Comparison of ENCODE assay signal across 18 cellular contexts in genomic region chrX:11628399-11628798, GRCh38. TPM values are rescaled to one million over a fixed set of nuclear protein-coding genes. Genes with fewer than 3 reads are reported as not detected.
DNase-seq lines count a peak whose midpoint lies in the region; ATAC-seq, FAIRE-seq and TF ChIP-seq lines count a peak whose summit lies in the region.
"Had no signal": no experiment of that assay in that cellular context is flagged by ENCODE, and none has a peak within 500 bp of the region (broad histone marks: within the 10 kb centered on the region; RNA-seq: fewer than 3 reads in every experiment).

No MANE protein-coding gene starts in this region.

- intact Hi-C loops in gastrocnemius medialis (cut with DNase I; ENCODE audit: low total_unique reads) (no loop called here), adrenal gland (cut with DNase I) (no loop called here)

- no peaks in the 10 kb centered on the region for H3K27me3 Mint-ChIP-seq in HFFc6 (ENCODE audit: insufficient read depth)

- H3K4me1 ChIP-seq in gastrocnemius medialis (peaks cover 0 to 4% of the 10 kb centered on the region in 2 donors), adrenal gland (replicated peaks in 1 of 2) (no peaks in the 10 kb centered on the region)

- ATAC-seq in HG03432 (IDR thresholded peaks at IDR 0.05; ENCODE audit: unreplicated experiment) (peak; percentile 52), gastrocnemius medialis (no peak), HG03571 (IDR thresholded peaks at IDR 0.05; ENCODE audit: unreplicated experiment) (no peak)

- H3K27ac ChIP-seq in gastrocnemius medialis (peak overlapping the region in 3 of 4 donors; percentile 18 to 71 (median 60)), adrenal gland (no peak overlapping the region)
- H3K27ac ChIP-seq: BLaER1 treated with 17β-estradiol and CSF1 and Interleukin-3, amounts not matched to agents 10 nM and 100 nM had no signal

- WGBS in adrenal gland, 4 donors = 57 to 71% (median 67%) methylated on average over 5 of the region's 5 CpGs

- H3K4me3 ChIP-seq in gastrocnemius medialis (no peak overlapping the region), adrenal gland (no peak overlapping the region)
- H3K4me3 ChIP-seq: BLaER1 treated with 17β-estradiol and CSF1 and Interleukin-3, amounts not matched to agents 10 nM and 100 nM; HAP-1 had no signal

- TF ChIP-seq POLR2A in GM12892 (IDR thresholded peaks at IDR 0.05; ENCODE audit: low read depth, low read length) (no peak), gastrocnemius medialis (IDR thresholded peaks at IDR 0.05) (no peak), adrenal gland (IDR thresholded peaks at IDR 0.05) (no peak)

- H3K9me3 Mint-ChIP-seq in HFFc6 = peaks cover 7% of the 10 kb centered on the region; the same call in 1 of the 2 replicates

- H3K4me1 Mint-ChIP-seq in HFFc6 (ENCODE audit: low read depth) = no peaks in the 10 kb centered on the region
- H3K4me1 Mint-ChIP-seq: CD4-positive, CD25-positive, alpha-beta regulatory T cell had no signal

- H3K27ac Mint-ChIP-seq in HFFc6 = no peak overlapping the region
- H3K27ac Mint-ChIP-seq: CD4-positive, CD25-positive, alpha-beta regulatory T cell had no signal

- TF ChIP-seq CTCF in gastrocnemius medialis (IDR thresholded peaks at IDR 0.05 in 4 of 5, conservative IDR thresholded peaks at IDR 0.05 in 1 of 5) = no peak
- no peak for TF ChIP-seq CTCF in adrenal gland (IDR thresholded peaks at IDR 0.05)
- TF ChIP-seq CTCF in HFFc6 (IDR thresholded peaks at IDR 0.05) = no peak

- DNase-seq in GM12892 (ENCODE audit: insufficient read length) (no peak), GM19239 (ENCODE audit: insufficient read length, low spot score) (no peak), gastrocnemius medialis (no peak), adrenal gland (no peak), DMS 273 treated with DMSO at 0.1 percent for 48 hours (lab: John Stamatoyannopoulos, UW) (no peak), HFFc6 (no peak)
- DNase-seq: ACHN; CD4-positive, CD25-positive, alpha-beta regulatory T cell; GOT3; IMR-90; Kasumi-1; KBM-7 had no signal

- in situ Hi-C loops in gastrocnemius medialis (cut with MboI; ENCODE audit: low sequenced_read_pairs in 4 of 4) = no loop called here

- H3K9me3 ChIP-seq in gastrocnemius medialis (no peaks in the 10 kb centered on the region), adrenal gland (replicated peaks in 1 of 3) (peaks cover 0 to 5% (median 0%) of the 10 kb centered on the region in 3 donors)
- H3K9me3 ChIP-seq: HAP-1 had no signal

- no peaks in the 10 kb centered on the region for H3K36me3 ChIP-seq in gastrocnemius medialis
- H3K36me3 ChIP-seq in adrenal gland (replicated peaks in 1 of 2) = no peaks in the 10 kb centered on the region
- H3K36me3 ChIP-seq: BLaER1 treated with 17β-estradiol and CSF1 and Interleukin-3, amounts not matched to agents 10 nM and 100 nM; HAP-1 had no signal

- H3K4me3 Mint-ChIP-seq in HFFc6 = no peak overlapping the region
- H3K4me3 Mint-ChIP-seq: CD4-positive, CD25-positive, alpha-beta regulatory T cell had no signal

- H3K27me3 ChIP-seq in gastrocnemius medialis = no peaks in the 10 kb centered on the region
- H3K27me3 ChIP-seq in adrenal gland = no peaks in the 10 kb centered on the region

- H3K36me3 Mint-ChIP-seq in HFFc6 (ENCODE audit: low read depth) = no peaks in the 10 kb centered on the region
- H3K36me3 Mint-ChIP-seq: CD4-positive, CD25-positive, alpha-beta regulatory T cell had no signal

- FAIRE-seq in GM12892 (lab: Jason Lieb, UNC) (peak; percentile 46), GM19239 (lab: Jason Lieb, UNC) (peak; percentile 80)

RNA-seq across cellular contexts. Expression of gene ARHGAP6, which starts 37.3 kb away (rescaled TPM):
- 3.4 TPM for polyA plus RNA-seq in GM12892 (2012; ENCODE audit: missing spikeins)
- total RNA-seq in gastrocnemius medialis (10 to 100 TPM; 10.7 to 18.0 (median 14.9) TPM), adrenal gland (1 to 10 TPM; 2.2 to 4.2 (median 3.0) TPM)
- 1 to 10 TPM; 1.4 to 2.0 (median 1.7) TPM for polyA plus RNA-seq in adrenal gland
- 1 to 10 TPM in 1 of 6 experiments, under 1 TPM in 5; 0.51 to 1.0 (median 0.69) TPM for total RNA-seq in HFFc6 (2021; fragmentation: NEBNext Ultra II Directional; extraction: Animal tissue kit (Norgen Biotek cat#: 25700))
- total RNA-seq: Daoy, HT-29 had no signal
- polyA plus RNA-seq: CD4-positive, CD25-positive, alpha-beta regulatory T cell had no signal

Comparison
In these comparisons a context has a peak if more than half of its experiments do, and no peak if none do; other contexts are left out.
1. H3K27ac ChIP-seq: peak in gastrocnemius medialis (3 of 4); none in adrenal gland (0 of 5).